ENCODE assay signal across 8 cellular contexts in genomic region chr19:12933287-12934072, GRCh38. TPM values are rescaled to one million over a fixed set of nuclear protein-coding genes. Genes with fewer than 3 reads are reported as not detected.
DNase-seq lines count a peak whose midpoint lies in the region; ATAC-seq and TF ChIP-seq lines count a peak whose summit lies in the region.

Gene FARSA (minus strand): TSS chr19:12933711. CDS start chr19:12933696, 15 bp downstream.

- peak; percentile 87 for DNase-seq in DMS153 treated with DMSO at 0.1 percent for 48 hours (lab: John Stamatoyannopoulos, UW; ENCODE audit: unreplicated experiment)
- DNase-seq in H4 (ENCODE audit: low spot score): peak; percentile 91
- DNase-seq in NCI-H1417 (lab: John Stamatoyannopoulos, UW): peak; percentile 85 to 96 (median 91)
- DNase-seq in T-helper 1 cell: peak; percentile 78 to 90 (median 84)
- DNase-seq in heart left ventricle: peak; percentile 93 to 95 (median 94)
- DNase-seq in trophoblast cell: peak; percentile 86 to 93
- DNase-seq in tibial nerve (ENCODE audit: low spot score in 2 of 2): peak; percentile 89

- peaks cover 15% of the 10 kb centered on the region for H3K79me2 ChIP-seq in trophoblast cell (ENCODE audit: control insufficient read depth, insufficient read depth, low read length, poor library complexity)

- H3K27ac ChIP-seq in adipose tissue (ENCODE audit: low read depth, low read length) (no peak within 1 kb of the TSS), heart left ventricle (peak within 1 kb of the TSS; percentile 54 to 92 (median 85)), trophoblast cell (ENCODE audit: low read depth, low read length) (peak within 1 kb of the TSS; percentile 29), tibial nerve (peak within 1 kb of the TSS; percentile 51 to 91 (median 85))

- H2AFZ ChIP-seq in trophoblast cell (ENCODE audit: insufficient read depth, low read length, poor library complexity): peak within 1 kb of the TSS; percentile 91

- ATAC-seq in heart left ventricle: peak; percentile 65 to 88 (median 84)

- TF ChIP-seq CTCF in heart left ventricle (IDR thresholded peaks at IDR 0.05) (no peak), tibial nerve (IDR thresholded peaks at IDR 0.05) (no peak)

- TF ChIP-seq EP300 in tibial nerve (IDR thresholded peaks at IDR 0.05): peak; percentile 48 to 99

- H4K12ac ChIP-seq in trophoblast cell (ENCODE audit: low read depth, low read length): peak within 1 kb of the TSS; percentile 89

- peak within 1 kb of the TSS; percentile 82 for H4K91ac ChIP-seq in trophoblast cell (ENCODE audit: low read depth, low read length)

- intact Hi-C loops in heart left ventricle (cut with DNase I): loop anchor here in 1 of 10 donors (10.0 kb wide), 1 partner anchor 49 kb away; the partner anchor contains the start of genes DNASE2 and KLF1

- H3K36me3 ChIP-seq in heart left ventricle (peaks cover 0 to 32% (median 24%) of the 10 kb centered on the region in 9 donors), trophoblast cell (ENCODE audit: control insufficient read depth in 1 of 2, insufficient read depth in 2 of 2, low read length in 2 of 2) (peaks cover 17 to 18% of the 10 kb centered on the region in 2 experiments), tibial nerve (peaks cover 0 to 22% (median 8%) of the 10 kb centered on the region in 3 donors)

- H3K4me2 ChIP-seq in trophoblast cell (ENCODE audit: low read length): peak within 1 kb of the TSS; percentile 82

- peaks cover 6 to 35% (median 20%) of the 10 kb centered on the region in 12 donors for H3K4me1 ChIP-seq in heart left ventricle
- H3K4me1 ChIP-seq in trophoblast cell (ENCODE audit: control insufficient read depth in 1 of 2, insufficient read depth in 2 of 2, low read length in 2 of 2): peaks cover 13% of the 10 kb centered on the region in 2 experiments
- H3K4me1 ChIP-seq in tibial nerve: peaks cover 0 to 32% (median 14%) of the 10 kb centered on the region in 4 donors

- H4K8ac ChIP-seq in trophoblast cell (ENCODE audit: low read depth, low read length): peak within 1 kb of the TSS; percentile 96

- peak within 1 kb of the TSS; percentile 96 for H3K14ac ChIP-seq in trophoblast cell (ENCODE audit: low read length)

- peak within 1 kb of the TSS; percentile 91 for H3K18ac ChIP-seq in trophoblast cell (ENCODE audit: low read length)

- H2BK120ac ChIP-seq in trophoblast cell (ENCODE audit: insufficient read depth, low read length, poor library complexity): peak within 1 kb of the TSS; percentile 88

- TF ChIP-seq POLR2A in heart left ventricle (IDR thresholded peaks at IDR 0.05): peak in 1 of 2 donors; percentile 57
- TF ChIP-seq POLR2A in tibial nerve (IDR thresholded peaks at IDR 0.05): peak; percentile 16 to 56

- peak within 1 kb of the TSS; percentile 86 for H3K4ac ChIP-seq in trophoblast cell (ENCODE audit: low read depth, low read length)

- H3K9ac ChIP-seq in trophoblast cell (ENCODE audit: low read length): peak within 1 kb of the TSS; percentile 89

- H3K4me3 ChIP-seq in heart left ventricle: peak within 1 kb of the TSS; percentile 72 to 100 (median 88)
- H3K4me3 ChIP-seq in trophoblast cell (ENCODE audit: low read depth, low read length): peak within 1 kb of the TSS; percentile 96
- peak within 1 kb of the TSS; percentile 84 to 98 (median 90) for H3K4me3 ChIP-seq in tibial nerve

- H3K27me3 ChIP-seq in heart left ventricle: no peaks in the 10 kb centered on the region
- no peaks in the 10 kb centered on the region for H3K27me3 ChIP-seq in trophoblast cell (ENCODE audit: insufficient read depth, low read length)
- no peaks in the 10 kb centered on the region for H3K27me3 ChIP-seq in tibial nerve

- peaks cover 16% of the 10 kb centered on the region for H3K79me1 ChIP-seq in trophoblast cell (ENCODE audit: low read length)

- 0 to 1% (median 1%) methylated on average over 46 to 51 of the region's 51 CpGs for WGBS in adipose tissue, 3 donors
- 2 to 9% (median 3%) methylated on average over 17 to 51 of the region's 51 CpGs for WGBS in heart left ventricle, 4 donors
- WGBS in trophoblast cell (ENCODE audit: extremely low coverage, insufficient coverage, insufficient read length): no CpG with 5 or more reads among the region's 51 CpGs
- 3 to 4% methylated on average over 31 to 40 of the region's 51 CpGs for WGBS in tibial nerve, 2 donors

- H3K9me3 ChIP-seq in heart left ventricle (no peaks in the 10 kb centered on the region), trophoblast cell (ENCODE audit: insufficient read depth, low read depth, low read length) (peaks cover under 1% of the 10 kb centered on the region), tibial nerve (no peaks in the 10 kb centered on the region)

- H2BK5ac ChIP-seq in trophoblast cell (ENCODE audit: low read depth, low read length, poor library complexity): peak within 1 kb of the TSS; percentile 77

- H2BK12ac ChIP-seq in trophoblast cell (ENCODE audit: low read length): peak within 1 kb of the TSS; percentile 10

- peak within 1 kb of the TSS; percentile 71 for H2AK5ac ChIP-seq in trophoblast cell (ENCODE audit: low read length)

- no peak within 1 kb of the TSS for H3K23ac ChIP-seq in trophoblast cell (ENCODE audit: low read length)

RNA-seq across cellular contexts. Expression of gene FARSA, which starts in this region (rescaled TPM):
- 59.4 and 90.9 TPM in 2 replicates for total RNA-seq in H4 (2014; rRNA removed; shearing (Covaris generic))
- polyA plus RNA-seq in adipose tissue (10 to 100 TPM; 34.0 to 47.6 (median 35.0) TPM), heart left ventricle (100 to 1,000 TPM in 1 of 2 donors, 10 to 100 TPM in 1; 37.3 to 104 TPM)
- total RNA-seq in heart left ventricle (10 to 100 TPM; 35.0 to 49.6 (median 40.6) TPM), tibial nerve (10 to 100 TPM; 22.7 to 44.7 (median 32.2) TPM)
- polyA plus RNA-seq in trophoblast cell (2013): 47.3 and 49.0 TPM in 2 replicates
